In the genomic region with DNA sequence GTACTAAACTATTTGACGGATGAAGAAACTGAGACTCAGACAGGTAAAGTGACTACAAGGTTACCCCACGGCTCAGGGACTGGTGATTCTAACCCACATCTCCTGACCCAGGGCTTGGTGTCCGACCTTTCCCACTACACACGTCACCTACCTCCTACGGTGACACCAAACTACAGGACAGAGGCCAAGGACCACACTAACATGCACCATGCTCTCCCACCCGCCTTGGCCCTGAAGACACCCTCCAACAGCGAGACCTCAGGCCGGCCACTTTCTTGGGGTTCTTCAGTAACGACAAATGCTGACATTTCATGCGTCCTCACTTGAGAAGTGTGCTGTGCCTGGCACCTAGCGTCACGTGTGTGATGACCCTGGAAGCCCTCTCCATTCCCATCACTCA, we compare ENCODE assay signal across 1 cellular context.
TF ChIP-seq lines count a peak whose summit lies in the region.

No MANE protein-coding gene starts in this region.

TF ChIP-seq in H1, 55 proteins besides CTCF, POLR2A, EP300 and RAD21:
- no peak for TF ChIP-seq TCF12 (IDR thresholded peaks at IDR 0.05; ENCODE audit: low read depth, low read length)
- no peak for TF ChIP-seq SUZ12 (IDR thresholded peaks at IDR 0.05; ENCODE audit: low read length)
- TF ChIP-seq YY1 (IDR thresholded peaks at IDR 0.05; ENCODE audit: low read depth, low read length), result no peak
- TF ChIP-seq KDM4A (IDR thresholded peaks at IDR 0.05; ENCODE audit: low read depth, low read length, severe bottlenecking), result no peak
- TF ChIP-seq SP1 (IDR thresholded peaks at IDR 0.05; ENCODE audit: low read depth, low read length), result no peak
- TF ChIP-seq, protein P1, sequence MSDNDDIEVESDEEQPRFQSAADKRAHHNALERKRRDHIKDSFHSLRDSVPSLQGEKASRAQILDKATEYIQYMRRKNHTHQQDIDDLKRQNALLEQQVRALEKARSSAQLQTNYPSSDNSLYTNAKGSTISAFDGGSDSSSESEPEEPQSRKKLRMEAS (IDR thresholded peaks at IDR 0.05), result no peak
- TF ChIP-seq, protein P2, sequence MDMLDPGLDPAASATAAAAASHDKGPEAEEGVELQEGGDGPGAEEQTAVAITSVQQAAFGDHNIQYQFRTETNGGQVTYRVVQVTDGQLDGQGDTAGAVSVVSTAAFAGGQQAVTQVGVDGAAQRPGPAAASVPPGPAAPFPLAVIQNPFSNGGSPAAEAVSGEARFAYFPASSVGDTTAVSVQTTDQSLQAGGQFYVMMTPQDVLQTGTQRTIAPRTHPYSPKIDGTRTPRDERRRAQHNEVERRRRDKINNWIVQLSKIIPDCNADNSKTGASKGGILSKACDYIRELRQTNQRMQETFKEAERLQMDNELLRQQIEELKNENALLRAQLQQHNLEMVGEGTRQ (IDR thresholded peaks at IDR 0.05; ENCODE audit: low read length), result no peak
- no peak for TF ChIP-seq NRF1 (IDR thresholded peaks at IDR 0.05; ENCODE audit: low read depth, low read length)
- no peak for TF ChIP-seq ASH2L (IDR thresholded peaks at IDR 0.05; ENCODE audit: low read length)
- no peak; the same call in 1 of the 2 replicates for TF ChIP-seq POLR2AphosphoS5 (IDR thresholded peaks at IDR 0.05; ENCODE audit: low read depth, low read length)
- no peak for TF ChIP-seq RXRA (IDR thresholded peaks at IDR 0.05; ENCODE audit: insufficient read depth, low read depth, low read length)
- no peak for TF ChIP-seq JUND (IDR thresholded peaks at IDR 0.05; ENCODE audit: low read length)
- no peak for TF ChIP-seq SIX5 (IDR thresholded peaks at IDR 0.05; ENCODE audit: low read depth, low read length)
- TF ChIP-seq RBBP5 (IDR thresholded peaks at IDR 0.05; ENCODE audit: borderline replicate concordance, low read depth, low read length), result no peak
- no peak for TF ChIP-seq CEBPB (IDR thresholded peaks at IDR 0.05; ENCODE audit: low read depth, low read length)
- no peak for TF ChIP-seq KDM1A (IDR thresholded peaks at IDR 0.05; ENCODE audit: borderline replicate concordance, low read length)
- no peak for TF ChIP-seq PHF8 (conservative IDR thresholded peaks at IDR 0.05; ENCODE audit: low read depth, low read length)
